ENCODE assay signal across 8 cellular contexts in genomic region chr1:167934407-167935251, GRCh38. TPM values are rescaled to one million over a fixed set of nuclear protein-coding genes. Genes with fewer than 3 reads are reported as not detected.
DNase-seq lines count a peak whose midpoint lies in the region; ATAC-seq, FAIRE-seq and TF ChIP-seq lines count a peak whose summit lies in the region.

No MANE protein-coding gene starts in this region.

- intact Hi-C loops in gastrocnemius medialis (cut with DNase I; ENCODE audit: low total_unique reads), result loop anchor here (5.0 to 10.0 kb wide), 7 partner anchors 112 to 1553 kb away; partner anchors contain the start of genes CREG1, POU2F1 and SLC19A2

- ATAC-seq in A549, result no peak
- no peak for ATAC-seq in gastrocnemius medialis
- ATAC-seq in HG03108 (IDR thresholded peaks at IDR 0.05; ENCODE audit: unreplicated experiment), result no peak

- TF ChIP-seq POLR2A in A549 (IDR thresholded peaks at IDR 0.05; ENCODE audit: low read length) (no peak), gastrocnemius medialis (IDR thresholded peaks at IDR 0.05) (peak in 1 of 2 donors; percentile 9)

- CTCF ChIA-PET in A549 (lab: Yijun Ruan, JAX), result interaction anchor here (0.6 to 1.6 kb wide), 5 partner anchors 17 to 156 kb away, joined by 3 to 6 read pairs (median 5); no protein-coding TSS in a partner anchor

- FAIRE-seq in A549 (lab: Jason Lieb, UNC) (no peak), TTC549 (lab: Jason Lieb, UNC) (peak; percentile 48)

- no peaks in the 10 kb centered on the region for H3K27me3 ChIP-seq in gastrocnemius medialis

- POLR2A ChIA-PET in A549 (lab: Yijun Ruan, JAX), result interaction anchor here (0.7 to 3.1 kb wide), 4 partner anchors 7 to 218 kb away, joined by 5 to 32 read pairs (median 6); no protein-coding TSS in a partner anchor

- TF ChIP-seq RAD21 in A549 (conservative IDR thresholded peaks at IDR 0.05 in 1 of 2, IDR thresholded peaks at IDR 0.05 in 1 of 2), result no peak

- no peak for TF ChIP-seq EP300 in A549 (IDR thresholded peaks at IDR 0.05)

- H3K36me3 ChIP-seq in gastrocnemius medialis, result no peaks in the 10 kb centered on the region

- peak overlapping the region; percentile 95 for H3K4me2 ChIP-seq in A549

- DNase-seq in A549 (ENCODE audit: low read depth in 1 of 2, low spot score in 1 of 2) (peak in 1 of 2 experiments; percentile 21), GM12865 (ENCODE audit: low read depth) (no peak), fibroblast of villous mesenchyme (ENCODE audit: low read depth) (peak; percentile 59), gastrocnemius medialis (no peak), NCI-H187 treated with DMSO at 0.1 percent for 48 hours (lab: John Stamatoyannopoulos, UW) (no peak), COR-L47 (lab: John Stamatoyannopoulos, UW) (no peak)

- H3K4me3 ChIP-seq in A549, result peak overlapping the region; percentile 80
- H3K4me3 ChIP-seq in GM12865 (ENCODE audit: low read depth, low read length), result peak overlapping the region; percentile 70
- peak overlapping the region; percentile 78 for H3K4me3 ChIP-seq in fibroblast of villous mesenchyme (ENCODE audit: low read depth, low read length)
- peak overlapping the region; percentile 69 to 94 (median 84) for H3K4me3 ChIP-seq in gastrocnemius medialis

- H3K4me1 ChIP-seq in A549 (peaks cover 44% of the 10 kb centered on the region), gastrocnemius medialis (peaks cover 54 to 60% of the 10 kb centered on the region in 2 donors)

- 7% methylated on average over 4 of the region's 4 CpGs for WGBS in A549 (ENCODE audit: missing lambda C conversion rate)

- in situ Hi-C loops in gastrocnemius medialis (cut with MboI; ENCODE audit: low sequenced_read_pairs in 4 of 4), result loop anchor here in 2 of 4 donors (25.0 kb wide), 3 partner anchors 222 to 1553 kb away; partner anchors contain the start of genes ATP1B1 (in 1 of the 2), MPZL1 (in 1 of the 2) and SLC19A2 (in 1 of the 2)

- H3K9me3 ChIP-seq in A549 (no peaks in the 10 kb centered on the region), gastrocnemius medialis (no peaks in the 10 kb centered on the region)

- TF ChIP-seq CTCF in A549 (IDR thresholded peaks at IDR 0.05) (no peak), GM12865 (IDR thresholded peaks at IDR 0.05; ENCODE audit: insufficient read depth, low read depth, low read length, missing control alignments) (no peak), fibroblast of villous mesenchyme (IDR thresholded peaks at IDR 0.05; ENCODE audit: insufficient read depth, low read depth, low read length) (no peak), gastrocnemius medialis (IDR thresholded peaks at IDR 0.05 in 4 of 5, conservative IDR thresholded peaks at IDR 0.05 in 1 of 5) (no peak)

- H3K27ac ChIP-seq in A549, result peak overlapping the region; percentile 89 to 92
- H3K27ac ChIP-seq in gastrocnemius medialis, result peak overlapping the region; percentile 94 to 99 (median 98)

TF ChIP-seq in A549, 52 proteins besides CTCF, POLR2A, EP300 and RAD21:
- TF ChIP-seq BHLHE40 (IDR thresholded peaks at IDR 0.05; ENCODE audit: low read depth, low read length) (no peak), PHF8 (IDR thresholded peaks at IDR 0.05; ENCODE audit: borderline replicate concordance, low read depth) (no peak), BCL3 (IDR thresholded peaks at IDR 0.05) (no peak), SREBF2 (IDR thresholded peaks at IDR 0.05) (no peak), EHMT2 (IDR thresholded peaks at IDR 0.05; ENCODE audit: low read depth) (no peak), HMGXB4 (CRISPR knock-in tag; IDR thresholded peaks at IDR 0.05; ENCODE audit: borderline replicate concordance) (no peak), HOXA7 (CRISPR knock-in tag; IDR thresholded peaks at IDR 0.05) (no peak), ZNF302 (CRISPR knock-in tag; IDR thresholded peaks at IDR 0.05) (no peak), HES2 (IDR thresholded peaks at IDR 0.05) (no peak), HDAC2 (IDR thresholded peaks at IDR 0.05) (no peak), KDM5A (IDR thresholded peaks at IDR 0.05) (no peak), FOXS1 (CRISPR knock-in tag; IDR thresholded peaks at IDR 0.05) (no peak), RNF2 (IDR thresholded peaks at IDR 0.05; ENCODE audit: borderline replicate concordance, low read depth) (no peak), CBX8 (IDR thresholded peaks at IDR 0.05) (no peak), ZSCAN20 (CRISPR knock-in tag; IDR thresholded peaks at IDR 0.05) (no peak), NPAS2 (CRISPR knock-in tag; IDR thresholded peaks at IDR 0.05; ENCODE audit: borderline replicate concordance) (no peak), CBX2 (IDR thresholded peaks at IDR 0.05; ENCODE audit: borderline replicate concordance, low read depth) (no peak), ZFP36 (IDR thresholded peaks at IDR 0.05; ENCODE audit: borderline replicate concordance, partially characterized antibody) (no peak), GATA3 (IDR thresholded peaks at IDR 0.05; ENCODE audit: borderline replicate concordance) (no peak), MAZ (IDR thresholded peaks at IDR 0.05; ENCODE audit: borderline replicate concordance, low read depth, low read length) (no peak)

RNA-seq across cellular contexts. Expression of gene DCAF6, which starts 1.9 kb away (rescaled TPM):
- polyA plus RNA-seq in A549 (2011; rRNA removed), result 74.7 and 86.8 TPM in 2 replicates
- 22.1 and 22.3 TPM in 2 replicates for polyA plus RNA-seq in A549 (2012; cell fraction: cytosol; rRNA removed)
- polyA plus RNA-seq in A549 (2012; cell fraction: nucleus; rRNA removed), result 7.5 and 14.0 TPM in 2 replicates
- polyA plus RNA-seq in A549 (2017; fragmentation: RNase III; extraction: RNeasy Plus Mini Kit Qiagen cat#74134 plus additional on column Dnase treatment), result 34.4 to 39.9 TPM (median 38.4 TPM) in 3 replicates
- 38.0 and 48.4 TPM in 2 replicates for polyA minus RNA-seq in A549 (2011; rRNA and poly(A)+ RNA removed)
- 58.0 and 73.4 TPM in 2 replicates for total RNA-seq in fibroblast of villous mesenchyme
- total RNA-seq in gastrocnemius medialis, result 100 to 1,000 TPM; 365 to 466 (median 389) TPM

RNA-seq across cellular contexts. Expression of gene MPC2, which starts 2.2 kb away (rescaled TPM):
- polyA plus RNA-seq in A549 (2011; rRNA removed) (98.9 and 120 TPM in 2 replicates), A549 (2017; fragmentation: RNase III; extraction: RNeasy Plus Mini Kit Qiagen cat#74134 plus additional on column Dnase treatment) (49.5 to 53.0 TPM (median 49.7 TPM) in 3 replicates)
- polyA plus RNA-seq in A549 (2012; cell fraction: cytosol; rRNA removed), result 26.4 and 27.7 TPM in 2 replicates
- polyA plus RNA-seq in A549 (2012; cell fraction: nucleus; rRNA removed), result 11.7 and 15.3 TPM in 2 replicates
- 13.2 and 14.1 TPM in 2 replicates for polyA minus RNA-seq in A549 (2011; rRNA and poly(A)+ RNA removed)
- total RNA-seq in fibroblast of villous mesenchyme (30.3 and 33.7 TPM in 2 replicates), gastrocnemius medialis (100 to 1,000 TPM in 2 of 4 donors, 10 to 100 TPM in 2; 88.2 to 140 (median 100.0) TPM)

RNA-seq across cellular contexts. Expression of gene ADCY10, which starts 20.7 kb away (rescaled TPM):
- polyA plus RNA-seq in A549 (2011; rRNA removed), result 0.18 and 0.20 TPM in 2 replicates
- polyA plus RNA-seq in A549 (2012; cell fraction: cytosol; rRNA removed), result 0.01 and 0.08 TPM in 2 replicates
- 0.07 and 0.09 TPM in 2 replicates for polyA plus RNA-seq in A549 (2012; cell fraction: nucleus; rRNA removed)
- polyA plus RNA-seq in A549 (2017; fragmentation: RNase III; extraction: RNeasy Plus Mini Kit Qiagen cat#74134 plus additional on column Dnase treatment), result 0.03 to 0.08 TPM (median 0.04 TPM) in 3 replicates
- polyA minus RNA-seq in A549 (2011; rRNA and poly(A)+ RNA removed), result 0.10 and 0.54 TPM in 2 replicates
- under 0.01 TPM in 1 of 2 replicates, not detected in the other for total RNA-seq in fibroblast of villous mesenchyme
- total RNA-seq in gastrocnemius medialis, result 1 to 10 TPM in 1 of 4 donors, under 1 TPM in 1, not detected in 2; 0.07 to 1.2 TPM
